ENCODE assay signal across 2 cellular contexts in the genomic region with DNA sequence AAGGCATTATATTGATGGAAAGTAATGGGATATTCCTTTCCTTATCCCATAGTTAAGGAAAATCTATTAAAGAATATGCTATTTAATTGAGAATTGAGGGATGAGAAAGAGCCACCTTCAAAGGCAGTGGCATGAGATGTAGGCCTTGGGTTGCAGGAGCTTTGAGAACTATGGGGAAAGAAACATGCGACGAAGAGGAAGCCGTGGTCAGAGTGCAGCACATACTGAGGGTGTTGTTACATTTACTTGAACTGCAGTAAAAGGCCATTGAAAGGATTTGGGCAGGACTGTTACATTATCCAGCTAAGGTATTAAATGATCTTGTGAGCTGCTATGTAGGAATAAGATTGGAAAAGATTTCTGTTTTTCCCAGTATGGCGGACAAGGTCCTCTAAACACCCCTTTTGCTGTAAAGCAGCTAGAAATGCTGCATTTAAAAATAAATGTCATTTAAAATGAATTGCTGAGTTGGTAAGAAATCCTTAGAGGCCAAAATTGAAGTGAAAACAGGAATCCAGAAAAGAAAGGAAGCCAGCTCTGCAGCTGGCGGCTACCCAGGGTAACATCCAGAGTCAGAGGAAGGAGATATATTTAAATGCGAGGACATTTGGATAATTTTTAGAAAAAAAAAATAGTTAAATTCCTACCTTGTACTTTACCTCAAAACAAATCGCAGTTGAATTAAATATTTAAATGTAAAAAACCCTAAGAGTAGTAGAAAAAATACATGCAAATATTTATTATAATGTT.
TF ChIP-seq lines count a peak whose summit lies in the region.

No MANE protein-coding gene starts in this region.

TF ChIP-seq in liver, 16 proteins besides CTCF, POLR2A, EP300 and RAD21:
- no peak for TF ChIP-seq GABPA (IDR thresholded peaks at IDR 0.05 in 1 of 2, conservative IDR thresholded peaks at IDR 0.05 in 1 of 2)
- TF ChIP-seq RXRA (IDR thresholded peaks at IDR 0.05): no peak

TF ChIP-seq in HepG2, 621 proteins besides CTCF, POLR2A, EP300 and RAD21:
- no peak for TF ChIP-seq ZNF567 (CRISPR knock-in tag; IDR thresholded peaks at IDR 0.05; ENCODE audit: borderline replicate concordance)
- TF ChIP-seq CBX2 (IDR thresholded peaks at IDR 0.05; ENCODE audit: low read depth, low read length): no peak
- TF ChIP-seq CBX2 (CRISPR knock-in tag; IDR thresholded peaks at IDR 0.05; ENCODE audit: low read depth): no peak
- no peak for TF ChIP-seq ISX (CRISPR knock-in tag; conservative IDR thresholded peaks at IDR 0.05)
- TF ChIP-seq, protein P1, sequence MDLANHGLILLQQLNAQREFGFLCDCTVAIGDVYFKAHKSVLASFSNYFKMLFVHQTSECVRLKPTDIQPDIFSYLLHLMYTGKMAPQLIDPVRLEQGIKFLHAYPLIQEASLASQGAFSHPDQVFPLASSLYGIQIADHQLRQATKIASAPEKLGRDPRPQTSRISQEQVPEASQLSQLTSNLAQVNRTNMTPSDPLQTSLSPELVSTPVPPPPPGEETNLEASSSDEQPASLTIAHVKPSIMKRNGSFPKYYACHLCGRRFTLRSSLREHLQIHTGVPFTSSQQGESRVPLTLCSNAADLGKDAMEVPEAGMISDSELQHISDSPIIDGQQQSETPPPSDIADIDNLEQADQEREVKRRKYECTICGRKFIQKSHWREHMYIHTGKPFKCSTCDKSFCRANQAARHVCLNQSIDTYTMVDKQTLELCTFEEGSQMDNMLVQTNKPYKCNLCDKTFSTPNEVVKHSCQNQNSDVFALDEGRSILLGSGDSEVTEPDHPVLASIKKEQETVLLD (CRISPR knock-in tag; IDR thresholded peaks at IDR 0.05; ENCODE audit: low read depth): no peak
- TF ChIP-seq, protein P2, sequence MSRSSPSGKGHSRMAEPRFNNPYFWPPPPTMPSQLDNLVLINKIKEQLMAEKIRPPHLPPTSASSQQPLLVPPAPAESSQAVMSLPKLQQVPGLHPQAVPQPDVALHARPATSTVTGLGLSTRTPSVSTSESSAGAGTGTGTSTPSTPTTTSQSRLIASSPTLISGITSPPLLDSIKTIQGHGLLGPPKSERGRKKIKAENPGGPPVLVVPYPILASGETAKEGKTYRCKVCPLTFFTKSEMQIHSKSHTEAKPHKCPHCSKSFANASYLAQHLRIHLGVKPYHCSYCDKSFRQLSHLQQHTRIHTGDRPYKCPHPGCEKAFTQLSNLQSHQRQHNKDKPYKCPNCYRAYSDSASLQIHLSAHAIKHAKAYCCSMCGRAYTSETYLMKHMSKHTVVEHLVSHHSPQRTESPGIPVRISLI (CRISPR knock-in tag; IDR thresholded peaks at IDR 0.05; ENCODE audit: borderline replicate concordance): no peak
- no peak for TF ChIP-seq ZNF737 (CRISPR knock-in tag; IDR thresholded peaks at IDR 0.05; ENCODE audit: borderline replicate concordance)
- TF ChIP-seq, protein P3, sequence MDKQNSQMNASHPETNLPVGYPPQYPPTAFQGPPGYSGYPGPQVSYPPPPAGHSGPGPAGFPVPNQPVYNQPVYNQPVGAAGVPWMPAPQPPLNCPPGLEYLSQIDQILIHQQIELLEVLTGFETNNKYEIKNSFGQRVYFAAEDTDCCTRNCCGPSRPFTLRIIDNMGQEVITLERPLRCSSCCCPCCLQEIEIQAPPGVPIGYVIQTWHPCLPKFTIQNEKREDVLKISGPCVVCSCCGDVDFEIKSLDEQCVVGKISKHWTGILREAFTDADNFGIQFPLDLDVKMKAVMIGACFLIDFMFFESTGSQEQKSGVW (CRISPR knock-in tag; IDR thresholded peaks at IDR 0.05; ENCODE audit: borderline replicate concordance): no peak
- TF ChIP-seq CEBPB (IDR thresholded peaks at IDR 0.05; ENCODE audit: borderline replicate concordance, low read depth, low read length): no peak
- TF ChIP-seq ZNF468 (CRISPR knock-in tag; IDR thresholded peaks at IDR 0.05): no peak
- TF ChIP-seq PRPF4 (IDR thresholded peaks at IDR 0.05; ENCODE audit: low read depth, low read length, poor library complexity, severe bottlenecking): no peak
- no peak for TF ChIP-seq ZFY (CRISPR knock-in tag; IDR thresholded peaks at IDR 0.05)
- TF ChIP-seq ZEB1 (IDR thresholded peaks at IDR 0.05; ENCODE audit: insufficient replicate concordance, low read depth): no peak
- TF ChIP-seq, protein P4, sequence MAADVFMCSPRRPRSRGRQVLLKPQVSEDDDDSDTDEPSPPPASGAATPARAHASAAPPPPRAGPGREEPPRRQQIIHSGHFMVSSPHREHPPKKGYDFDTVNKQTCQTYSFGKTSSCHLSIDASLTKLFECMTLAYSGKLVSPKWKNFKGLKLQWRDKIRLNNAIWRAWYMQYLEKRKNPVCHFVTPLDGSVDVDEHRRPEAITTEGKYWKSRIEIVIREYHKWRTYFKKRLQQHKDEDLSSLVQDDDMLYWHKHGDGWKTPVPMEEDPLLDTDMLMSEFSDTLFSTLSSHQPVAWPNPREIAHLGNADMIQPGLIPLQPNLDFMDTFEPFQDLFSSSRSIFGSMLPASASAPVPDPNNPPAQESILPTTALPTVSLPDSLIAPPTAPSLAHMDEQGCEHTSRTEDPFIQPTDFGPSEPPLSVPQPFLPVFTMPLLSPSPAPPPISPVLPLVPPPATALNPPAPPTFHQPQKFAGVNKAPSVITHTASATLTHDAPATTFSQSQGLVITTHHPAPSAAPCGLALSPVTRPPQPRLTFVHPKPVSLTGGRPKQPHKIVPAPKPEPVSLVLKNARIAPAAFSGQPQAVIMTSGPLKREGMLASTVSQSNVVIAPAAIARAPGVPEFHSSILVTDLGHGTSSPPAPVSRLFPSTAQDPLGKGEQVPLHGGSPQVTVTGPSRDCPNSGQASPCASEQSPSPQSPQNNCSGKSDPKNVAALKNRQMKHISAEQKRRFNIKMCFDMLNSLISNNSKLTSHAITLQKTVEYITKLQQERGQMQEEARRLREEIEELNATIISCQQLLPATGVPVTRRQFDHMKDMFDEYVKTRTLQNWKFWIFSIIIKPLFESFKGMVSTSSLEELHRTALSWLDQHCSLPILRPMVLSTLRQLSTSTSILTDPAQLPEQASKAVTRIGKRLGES (CRISPR knock-in tag; IDR thresholded peaks at IDR 0.05; ENCODE audit: borderline replicate concordance): no peak
- no peak for TF ChIP-seq ZFP36 (IDR thresholded peaks at IDR 0.05; ENCODE audit: borderline replicate concordance, low read depth, low read length, partially characterized antibody)
- TF ChIP-seq SALL1 (CRISPR knock-in tag; IDR thresholded peaks at IDR 0.05): no peak
- no peak for TF ChIP-seq MEIS1 (CRISPR knock-in tag; IDR thresholded peaks at IDR 0.05; ENCODE audit: borderline replicate concordance)
TF ChIP-seq in HepG2: peak in this region for 0.
